1 cellular context compared by ENCODE assay signal in genomic region chr6:111105578-111105977, GRCh38.
TF ChIP-seq lines count a peak whose summit lies in the region.

No MANE protein-coding gene starts in this region.

TF ChIP-seq in HepG2, 621 proteins besides CTCF, POLR2A, EP300 and RAD21 (continued from another document and continues in another):
- TF ChIP-seq SP1 (IDR thresholded peaks at IDR 0.05) (no peak), SP1 (CRISPR knock-in tag; IDR thresholded peaks at IDR 0.05) (peak; percentile 38; the same call in 1 of the 2 replicates), ZBTB38 (CRISPR knock-in tag; IDR thresholded peaks at IDR 0.05) (peak; percentile 64; the same call in 1 of the 2 replicates), SALL1 (CRISPR knock-in tag; IDR thresholded peaks at IDR 0.05) (peak; percentile 98), SCMH1 (CRISPR knock-in tag; IDR thresholded peaks at IDR 0.05; ENCODE audit: borderline replicate concordance) (no peak), ZNF451 (CRISPR knock-in tag; IDR thresholded peaks at IDR 0.05) (no peak), ZNF839 (CRISPR knock-in tag; IDR thresholded peaks at IDR 0.05; ENCODE audit: borderline replicate concordance) (no peak), RBM22 (optimal IDR thresholded peaks at IDR 0.05; ENCODE audit: low read length) (no peak), BATF2 (CRISPR knock-in tag; IDR thresholded peaks at IDR 0.05) (no peak), RELA (CRISPR knock-in tag; IDR thresholded peaks at IDR 0.05) (0 out of 2 replicates have a peak, but pooled peaks have one; percentile 47), SMAD1 (CRISPR knock-in tag; IDR thresholded peaks at IDR 0.05; ENCODE audit: borderline replicate concordance, low read depth) (no peak; the same call in 1 of the 2 replicates), ZNF83 (CRISPR knock-in tag; IDR thresholded peaks at IDR 0.05; ENCODE audit: borderline replicate concordance) (no peak), ELF1 (CRISPR knock-in tag; IDR thresholded peaks at IDR 0.05) (peak; percentile 27; the same call in 1 of the 2 replicates), HES4 (CRISPR knock-in tag; IDR thresholded peaks at IDR 0.05; ENCODE audit: borderline replicate concordance) (no peak), HNRNPL (IDR thresholded peaks at IDR 0.05; ENCODE audit: low read depth, low read length) (no peak), TFDP1 (CRISPR knock-in tag; IDR thresholded peaks at IDR 0.05; ENCODE audit: borderline replicate concordance) (peak; percentile 63; the same call in 1 of the 2 replicates), ZNF670 (CRISPR knock-in tag; IDR thresholded peaks at IDR 0.05; ENCODE audit: borderline replicate concordance) (no peak), ZSCAN21 (CRISPR knock-in tag; IDR thresholded peaks at IDR 0.05; ENCODE audit: borderline replicate concordance) (peak; percentile 91), PRDM4 (CRISPR knock-in tag; IDR thresholded peaks at IDR 0.05; ENCODE audit: borderline replicate concordance) (no peak), MXD4 (CRISPR knock-in tag; IDR thresholded peaks at IDR 0.05) (peak; percentile 90), TEAD2 (CRISPR knock-in tag; IDR thresholded peaks at IDR 0.05) (no peak), TARDBP (CRISPR knock-in tag; IDR thresholded peaks at IDR 0.05) (peak; percentile 91), ZNF800 (CRISPR knock-in tag; IDR thresholded peaks at IDR 0.05) (no peak), TEF (CRISPR knock-in tag; IDR thresholded peaks at IDR 0.05) (no peak), PRDM10 (CRISPR knock-in tag; IDR thresholded peaks at IDR 0.05; ENCODE audit: low read depth) (peak; percentile 71; the same call in 1 of the 2 replicates), ZNF558 (CRISPR knock-in tag; IDR thresholded peaks at IDR 0.05; ENCODE audit: borderline replicate concordance) (no peak), PHF20 (CRISPR knock-in tag; IDR thresholded peaks at IDR 0.05) (no peak), THRA (CRISPR knock-in tag; IDR thresholded peaks at IDR 0.05; ENCODE audit: borderline replicate concordance) (peak; percentile 90), SOX5 (CRISPR knock-in tag; IDR thresholded peaks at IDR 0.05; ENCODE audit: borderline replicate concordance) (peak; percentile 98), PAF1 (CRISPR knock-in tag; IDR thresholded peaks at IDR 0.05) (no peak), ZNF562 (CRISPR knock-in tag; IDR thresholded peaks at IDR 0.05; ENCODE audit: borderline replicate concordance) (no peak), KDM4B (CRISPR knock-in tag; IDR thresholded peaks at IDR 0.05) (peak; percentile 89; the same call in 1 of the 2 replicates), TOE1 (CRISPR knock-in tag; IDR thresholded peaks at IDR 0.05) (no peak), U2AF1 (optimal IDR thresholded peaks at IDR 0.05; ENCODE audit: low read depth, low read length) (no peak), ZNF746 (CRISPR knock-in tag; IDR thresholded peaks at IDR 0.05) (peak; percentile 61; the same call in 1 of the 2 replicates), YEATS2 (CRISPR knock-in tag; IDR thresholded peaks at IDR 0.05; ENCODE audit: borderline replicate concordance) (0 out of 2 replicates have a peak, but pooled peaks have one; percentile 52), PCBP2 (optimal IDR thresholded peaks at IDR 0.05; ENCODE audit: low read depth, low read length, poor library complexity, severe bottlenecking) (no peak), TCF12 (IDR thresholded peaks at IDR 0.05) (no peak), TCF12 (CRISPR knock-in tag; IDR thresholded peaks at IDR 0.05) (no peak), KDM5A (IDR thresholded peaks at IDR 0.05; ENCODE audit: borderline replicate concordance, low read length) (no peak), YY1 (IDR thresholded peaks at IDR 0.05; ENCODE audit: insufficient read depth, insufficient replicate concordance, low read depth, low read length) (no peak), TFE3 (CRISPR knock-in tag; IDR thresholded peaks at IDR 0.05) (peak; percentile 97), ZNF598 (CRISPR knock-in tag; IDR thresholded peaks at IDR 0.05; ENCODE audit: borderline replicate concordance) (no peak), RBAK (CRISPR knock-in tag; IDR thresholded peaks at IDR 0.05) (no peak), ZNF432 (CRISPR knock-in tag; IDR thresholded peaks at IDR 0.05; ENCODE audit: borderline replicate concordance) (no peak), GTF3A (CRISPR knock-in tag; conservative IDR thresholded peaks at IDR 0.05) (no peak), ZNF629 (CRISPR knock-in tag; conservative IDR thresholded peaks at IDR 0.05) (no peak), ZHX1 (CRISPR knock-in tag; IDR thresholded peaks at IDR 0.05; ENCODE audit: low read depth) (peak; percentile 76; the same call in 1 of the 2 replicates), HNRNPUL1 (IDR thresholded peaks at IDR 0.05; ENCODE audit: low read depth, low read length) (no peak), ZBTB25 (CRISPR knock-in tag; IDR thresholded peaks at IDR 0.05) (peak; percentile 87), ZFP36 (IDR thresholded peaks at IDR 0.05; ENCODE audit: borderline replicate concordance, low read depth, low read length, partially characterized antibody) (no peak)
